ENCODE assay signal across 20 cellular contexts in the genomic region with DNA sequence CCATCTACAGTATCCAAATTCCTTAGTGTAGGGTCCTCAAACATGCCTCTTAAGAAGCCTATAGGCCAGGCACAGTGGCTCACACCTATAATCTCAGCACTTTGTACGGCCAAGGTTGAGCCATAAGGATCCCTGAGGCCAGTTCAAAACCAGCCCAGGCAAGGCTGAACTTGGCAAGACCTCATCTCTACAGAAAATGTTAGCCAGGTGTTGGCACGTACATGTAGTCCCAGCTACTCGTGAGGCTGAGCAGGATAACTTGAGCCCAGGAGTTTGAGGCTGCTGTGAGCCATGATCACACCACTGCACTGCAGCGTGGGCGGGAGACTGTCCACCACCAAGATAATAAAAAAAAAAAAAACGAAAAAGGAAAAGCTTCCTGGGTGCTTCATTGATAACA. TPM values are rescaled to one million over a fixed set of nuclear protein-coding genes. Genes with fewer than 3 reads are reported as not detected.
DNase-seq lines count a peak whose midpoint lies in the region; ATAC-seq, FAIRE-seq and TF ChIP-seq lines count a peak whose summit lies in the region.
"Had no signal": no experiment of that assay in that cellular context is flagged by ENCODE, and none has a peak within 500 bp of the region (broad histone marks: within the 10 kb centered on the region; RNA-seq: fewer than 3 reads in every experiment).

No MANE protein-coding gene starts in this region.

- H3K56ac ChIP-seq in H1 (replicated peaks; ENCODE audit: insufficient read length, low read depth, low read length), result no peak overlapping the region

- no peak overlapping the region for H4K5ac ChIP-seq in H1 (ENCODE audit: insufficient read length, low read depth, low read length)

- no peak overlapping the region for H2BK5ac ChIP-seq in H1 (ENCODE audit: low read depth, low read length)

- BruUV-seq in HepG2 (replicated peaks; lab: Mats Ljungman, UMichigan), result no TSS peak

- H2BK12ac ChIP-seq in H1 (ENCODE audit: low read depth, low read length), result no peak overlapping the region

- in situ Hi-C loops in HepG2 (cut with HindIII; ENCODE audit: extremely low pct_ligation_motif_present, low pct_unique_long_range_greater_than_20kb), result no loop called here

- FAIRE-seq in HepG2 (lab: Jason Lieb, UNC) (no peak), GM12892 (lab: Jason Lieb, UNC) (no peak), H1 (lab: Jason Lieb, UNC) (no peak)
- FAIRE-seq: G401.6, GM12891, H54 had no signal

- no peaks in the 10 kb centered on the region for H3K79me1 ChIP-seq in H1 (ENCODE audit: low read depth, low read length)

- CTCF ChIA-PET in HepG2 (lab: Yijun Ruan, JAX; ENCODE audit: low intra/inter-chr PET ratio, low total read pairs), result no interaction called here
- CTCF ChIA-PET in H1 (lab: Charles Lee; ENCODE audit: partially characterized antibody), result no interaction called here

- no peak overlapping the region for H4K8ac ChIP-seq in H1 (ENCODE audit: extremely low read depth, insufficient read depth, low read length)

- no peaks in the 10 kb centered on the region for H3K23me2 ChIP-seq in H1 (ENCODE audit: low read depth, low read length)

- H3K4me3 ChIP-seq in HepG2 (replicated peaks in 1 of 3; ENCODE audit: insufficient read depth in 1 of 3, low read depth in 2 of 3, low read length in 3 of 3), result no peak overlapping the region
- H3K4me3 ChIP-seq in right lobe of liver, result no peak overlapping the region
- no peak overlapping the region for H3K4me3 ChIP-seq in H1 (ENCODE audit: extremely low read depth in 1 of 4, insufficient read depth in 2 of 4, low read depth in 3 of 4, low read length in 4 of 4)
- H3K4me3 ChIP-seq: GM23248, HAP-1 had no signal

- no peak for TF ChIP-seq RAD21 in HepG2 (CRISPR knock-in tag; IDR thresholded peaks at IDR 0.05)
- no peak for TF ChIP-seq RAD21 in H1 (IDR thresholded peaks at IDR 0.05 in 1 of 2, conservative IDR thresholded peaks at IDR 0.05 in 1 of 2; ENCODE audit: low read depth in 2 of 2, low read length in 2 of 2)

- no peak for TF ChIP-seq EP300 in HepG2 (IDR thresholded peaks at IDR 0.05; ENCODE audit: low read depth in 2 of 2, low read length in 2 of 2)
- no peak for TF ChIP-seq EP300 in HepG2 (CRISPR knock-in tag; IDR thresholded peaks at IDR 0.05; ENCODE audit: borderline replicate concordance)
- TF ChIP-seq EP300 in H1 (IDR thresholded peaks at IDR 0.05; ENCODE audit: borderline replicate concordance in 1 of 2, low read depth in 2 of 2, low read length in 2 of 2), result no peak

- H3K4me2 ChIP-seq in HepG2 (ENCODE audit: low read depth, low read length), result no peak overlapping the region
- no peak overlapping the region for H3K4me2 ChIP-seq in H1 (ENCODE audit: insufficient read depth in 1 of 2, low read depth in 2 of 2, low read length in 2 of 2)

- 91% methylated on average over 6 of the region's 6 CpGs for WGBS in HepG2 (ENCODE audit: low lambda C conversion rate)
- WGBS in right lobe of liver (ENCODE audit: insufficient coverage, low coverage, low lambda C conversion rate, missing lambda C conversion rate), result 84% methylated on average over 6 of the region's 6 CpGs
- WGBS in H1 (ENCODE audit: extremely low coverage in 1 of 2, insufficient coverage in 1 of 2, insufficient read length in 1 of 2, insufficient replicate concordance in 2 of 2, low coverage in 1 of 2, low lambda C conversion rate in 2 of 2, missing lambda C conversion rate in 1 of 2), 2 experiments, result 95% methylated on average over 6 of the region's 6 CpGs; no CpG with 5 or more reads in 1 of the 2 experiments

- no peak overlapping the region for H2BK15ac ChIP-seq in H1 (ENCODE audit: low read length)

- H3K27me3 ChIP-seq in HepG2 (ENCODE audit: control insufficient read depth in 1 of 2, insufficient read depth in 2 of 2, low read length in 2 of 2) (no peaks in the 10 kb centered on the region), right lobe of liver (no peaks in the 10 kb centered on the region), H1 (replicated peaks in 1 of 4; ENCODE audit: control insufficient read depth in 3 of 4, extremely low read depth in 1 of 4, insufficient read depth in 3 of 4, low read length in 3 of 4) (no peaks in the 10 kb centered on the region)

- TF ChIP-seq CTCF in HepG2 (CRISPR knock-in tag; IDR thresholded peaks at IDR 0.05) (no peak), right lobe of liver (IDR thresholded peaks at IDR 0.05) (no peak), H1 (IDR thresholded peaks at IDR 0.05; ENCODE audit: control extremely low read depth in 1 of 3, insufficient read depth in 1 of 3, low read depth in 1 of 3, low read length in 3 of 3) (no peak)

- H3K18ac ChIP-seq in H1 (ENCODE audit: extremely low read depth, low read length), result no peak overlapping the region

- H3K4ac ChIP-seq in H1 (replicated peaks; ENCODE audit: insufficient read length, low read depth, low read length), result no peak overlapping the region

- no peak overlapping the region for H3K27ac ChIP-seq in HepG2 (ENCODE audit: extremely low read length, insufficient read depth, low read length)
- H3K27ac ChIP-seq in right lobe of liver, result no peak overlapping the region
- no peak overlapping the region for H3K27ac ChIP-seq in H1 (ENCODE audit: low read depth, low read length)
- H3K27ac ChIP-seq: GM23248 had no signal

- peak; percentile 47 for ATAC-seq in HepG2
- no peak for ATAC-seq in right lobe of liver
- no peak for ATAC-seq in HG02981 (IDR thresholded peaks at IDR 0.05; ENCODE audit: unreplicated experiment)
- ATAC-seq in GM21515 (IDR thresholded peaks at IDR 0.05; ENCODE audit: unreplicated experiment), result no peak

- no peak overlapping the region for H3K14ac ChIP-seq in H1 (ENCODE audit: insufficient read length)

- H3K36me3 ChIP-seq in HepG2 (replicated peaks in 1 of 2; ENCODE audit: control insufficient read depth in 1 of 2, insufficient read depth in 2 of 2, low read length in 2 of 2), result peaks cover 1 to 39% of the 10 kb centered on the region in 2 experiments; a peak in 3 of 5 replicates
- peaks cover 0 to 40% (median 12%) of the 10 kb centered on the region in 4 donors for H3K36me3 ChIP-seq in right lobe of liver
- peaks cover 10 to 35% (median 20%) of the 10 kb centered on the region in 4 experiments; a peak in 6 of 8 replicates for H3K36me3 ChIP-seq in H1 (ENCODE audit: control insufficient read depth in 2 of 4, insufficient read depth in 4 of 4, low read length in 3 of 4)

- no peak overlapping the region for H2BK20ac ChIP-seq in H1 (ENCODE audit: low read length)

- DNase-seq in HepG2 (ENCODE audit: low spot score), result no peak
- no peak for DNase-seq in right lobe of liver
- no peak for DNase-seq in GM12892 (ENCODE audit: insufficient read length)
- DNase-seq in UCSD-AML1 (lab: John Stamatoyannopoulos, UW; ENCODE audit: unreplicated experiment), result peak; percentile 3
- no peak for DNase-seq in H1 (ENCODE audit: low read depth in 1 of 2, low spot score in 2 of 2)
- DNase-seq in H4 (ENCODE audit: low spot score), result no peak
- DNase-seq: C1 segment of cervical spinal cord; Calu3; CD4-positive, alpha-beta memory T cell; COR-L47; DMS53; DMS79 treated with DMSO at 0.1 percent for 48 hours; GM23248; HFFc6 had no signal

- H2BK120ac ChIP-seq in H1 (replicated peaks; ENCODE audit: low read depth, low read length), result no peak overlapping the region

- H2AK5ac ChIP-seq in H1 (ENCODE audit: low read depth, low read length), result no peak overlapping the region

- H4K20me1 ChIP-seq in HepG2 (ENCODE audit: insufficient read depth, low read length), result no peaks in the 10 kb centered on the region; the same call in 1 of the 2 replicates
- no peaks in the 10 kb centered on the region for H4K20me1 ChIP-seq in H1 (replicated peaks in 1 of 2; ENCODE audit: control insufficient read depth in 1 of 2, insufficient read depth in 2 of 2, low read length in 2 of 2)

- POLR2A ChIA-PET in HepG2 (lab: Yijun Ruan, JAX), result no interaction called here
- POLR2A ChIA-PET in H1 (lab: Charles Lee; ENCODE audit: partially characterized antibody), result no interaction called here

- no peak overlapping the region for H3K9ac ChIP-seq in HepG2 (ENCODE audit: insufficient read depth, low read depth, low read length)
- no peak overlapping the region for H3K9ac ChIP-seq in H1 (replicated peaks in 1 of 4; ENCODE audit: extremely low read depth in 1 of 4, low read depth in 3 of 4, low read length in 3 of 4)
- H3K9ac ChIP-seq: GM23248 had no signal

- peaks cover 11% of the 10 kb centered on the region for H3K79me2 ChIP-seq in HepG2 (ENCODE audit: insufficient read depth, low read length)
- peaks cover 0 to 15% of the 10 kb centered on the region in 2 experiments; a peak in 2 of 4 replicates for H3K79me2 ChIP-seq in H1 (ENCODE audit: control insufficient read depth in 1 of 2, insufficient read depth in 2 of 2, low read length in 2 of 2)

- intact Hi-C loops in HepG2 (cut with micrococcal nuclease; ENCODE audit: unreplicated experiment), result loop anchor here (10.0 kb wide), 1 partner anchor 707 kb away; no protein-coding TSS in a partner anchor
- intact Hi-C loops in right lobe of liver (cut with DNase I), result no loop called here

- H4K91ac ChIP-seq in H1 (replicated peaks; ENCODE audit: insufficient read length, low read length), result no peak overlapping the region

- H2AFZ ChIP-seq in HepG2 (ENCODE audit: low read length) (no peak overlapping the region), H1 (ENCODE audit: low read length) (no peak overlapping the region)
- H2AFZ ChIP-seq: GM23248 had no signal

- H3K9me3 ChIP-seq in HepG2 (ENCODE audit: low read length) (no peaks in the 10 kb centered on the region), right lobe of liver (no peaks in the 10 kb centered on the region), H1 (ENCODE audit: insufficient read depth in 2 of 2, low read depth in 1 of 2, low read length in 1 of 2) (no peaks in the 10 kb centered on the region)
- H3K9me3 ChIP-seq: HAP-1 had no signal

- H3K23ac ChIP-seq in H1 (ENCODE audit: insufficient read length), result no peak overlapping the region

- no peak for TF ChIP-seq POLR2A in HepG2 (IDR thresholded peaks at IDR 0.05; ENCODE audit: insufficient read depth in 1 of 2, low read depth in 2 of 2, low read length in 2 of 2)
- no peak for TF ChIP-seq POLR2A in right lobe of liver (IDR thresholded peaks at IDR 0.05)
- TF ChIP-seq POLR2A in GM12892 (IDR thresholded peaks at IDR 0.05; ENCODE audit: low read depth, low read length), result peak; percentile 31; the same call in 1 of the 2 replicates
- TF ChIP-seq POLR2A in H1 (IDR thresholded peaks at IDR 0.05; ENCODE audit: control extremely low read depth in 1 of 2, low read depth in 2 of 2, low read length in 2 of 2), result no peak

- peaks cover 14% of the 10 kb centered on the region for H3K4me1 ChIP-seq in HepG2 (ENCODE audit: insufficient read depth, low read length)
- peaks cover 0 to 5% (median 2%) of the 10 kb centered on the region in 4 donors for H3K4me1 ChIP-seq in right lobe of liver
- no peaks in the 10 kb centered on the region for H3K4me1 ChIP-seq in H1 (replicated peaks in 1 of 4; ENCODE audit: control insufficient read depth in 3 of 4, insufficient read depth in 4 of 4, low read length in 3 of 4)

RNA-seq across cellular contexts. Expression of gene CCDC59, which starts 6.8 kb away (rescaled TPM):
- total RNA-seq in HepG2 (2016; rRNA removed; fragmentation: Illumina TruSeq; extraction: Trizol) (81.3 and 93.4 TPM in 2 replicates), right lobe of liver (10 to 100 TPM in 5 of 6 experiments, 1 to 10 TPM in 1; 9.1 to 22.9 (median 12.1) TPM)
- total RNA-seq in HepG2 (2016; cell fraction: cytosol; rRNA removed; fragmentation: Illumina TruSeq; extraction: Trizol; ENCODE audit: low read depth), result 37.4 and 37.5 TPM in 2 replicates
- total RNA-seq in HepG2 (2016; cell fraction: insoluble cytoplasmic fraction; rRNA removed; fragmentation: Illumina TruSeq; extraction: Trizol), result 78.2 and 98.1 TPM in 2 replicates
- total RNA-seq in HepG2 (2016; cell fraction: membrane; rRNA removed; fragmentation: Illumina TruSeq; extraction: Trizol), result 39.8 and 46.7 TPM in 2 replicates
- 70.4 and 76.6 TPM in 2 replicates for total RNA-seq in HepG2 (2016; cell fraction: nucleus; rRNA removed; fragmentation: Illumina TruSeq; extraction: Trizol)
- polyA plus RNA-seq in HepG2 (2011; rRNA removed) (10.8 and 16.1 TPM in 2 replicates), H1 (2011; rRNA removed) (8.6 and 11.6 TPM in 2 replicates)
- 11.2 and 13.4 TPM in 2 replicates for polyA plus RNA-seq in HepG2 (2011; cell fraction: cytosol; rRNA removed)
- polyA plus RNA-seq in HepG2 (2011; cell fraction: nucleus; rRNA removed), result 6.8 and 11.4 TPM in 2 replicates
- 32.1 and 40.0 TPM in 2 replicates for polyA plus RNA-seq in HepG2 (2012)
- 26.7 and 26.9 TPM in 2 replicates for polyA plus RNA-seq in HepG2 (2016; cell fraction: cytosol; fragmentation: Illumina TruSeq; extraction: Trizol; ENCODE audit: low read depth)
- polyA plus RNA-seq in HepG2 (2016; cell fraction: insoluble cytoplasmic fraction; fragmentation: Illumina TruSeq; extraction: Trizol; ENCODE audit: low read depth), result 96.1 and 98.2 TPM in 2 replicates
- polyA plus RNA-seq in HepG2 (2016; cell fraction: membrane; fragmentation: Illumina TruSeq; extraction: Trizol; ENCODE audit: low read depth), result 26.7 and 28.3 TPM in 2 replicates
- 63.8 and 68.1 TPM in 2 replicates for polyA plus RNA-seq in HepG2 (2016; cell fraction: nucleus; fragmentation: Illumina TruSeq; extraction: Trizol; ENCODE audit: insufficient read depth, low read depth)
- polyA minus RNA-seq in HepG2 (2011; rRNA and poly(A)+ RNA removed; ENCODE audit: low replicate concordance), result 2.4 and 2.5 TPM in 2 replicates
- polyA minus RNA-seq in HepG2 (2011; cell fraction: cytosol; rRNA and poly(A)+ RNA removed), result 12.2 and 16.4 TPM in 2 replicates
- polyA minus RNA-seq in HepG2 (2011; cell fraction: nucleus; rRNA and poly(A)+ RNA removed), result 61.3 and 75.0 TPM in 2 replicates
- polyA plus RNA-seq in GM12892 (2012; ENCODE audit: missing spikeins), result 71.8 TPM
- total RNA-seq in H1 (2021; fragmentation: NEBNext Ultra II Directional; extraction: Animal tissue kit (Norgen Biotek cat#: 25700)), result 54.0 and 59.1 TPM in 2 replicates
- 30.9 TPM for polyA plus RNA-seq in H1 (2011; cell fraction: cytosol; rRNA removed)
- 7.4 TPM for polyA plus RNA-seq in H1 (2011; cell fraction: nucleus; rRNA removed)
- polyA plus RNA-seq in H1 (2012, experiment 1 of 2), result 33.4 to 52.3 TPM (median 38.9 TPM) in 4 replicates
- 4.0 TPM for polyA plus RNA-seq in H1 (2012, experiment 2 of 2)
- 115 TPM for polyA plus RNA-seq in H1 (2013, experiment 1 of 2)
- 110 TPM for polyA plus RNA-seq in H1 (2013, experiment 2 of 2)
- polyA minus RNA-seq in H1 (2011; rRNA and poly(A)+ RNA removed), result 5.2 and 6.6 TPM in 2 replicates
- polyA minus RNA-seq in H1 (2011; cell fraction: cytosol; rRNA and poly(A)+ RNA removed), result 9.2 TPM
- 30.6 TPM for polyA minus RNA-seq in H1 (2011; cell fraction: nucleus; rRNA and poly(A)+ RNA removed)
- 71.8 and 86.4 TPM in 2 replicates for total RNA-seq in H4 (2014; rRNA removed; shearing (Covaris generic))

RNA-seq across cellular contexts. Expression of gene METTL25, which starts 6.9 kb away (rescaled TPM):
- total RNA-seq in HepG2 (2016; rRNA removed; fragmentation: Illumina TruSeq; extraction: Trizol), result 7.8 and 8.6 TPM in 2 replicates
- 38.3 and 44.9 TPM in 2 replicates for total RNA-seq in HepG2 (2016; cell fraction: cytosol; rRNA removed; fragmentation: Illumina TruSeq; extraction: Trizol; ENCODE audit: low read depth)
- 8.1 and 11.0 TPM in 2 replicates for total RNA-seq in HepG2 (2016; cell fraction: insoluble cytoplasmic fraction; rRNA removed; fragmentation: Illumina TruSeq; extraction: Trizol)
- 23.1 and 30.9 TPM in 2 replicates for total RNA-seq in HepG2 (2016; cell fraction: membrane; rRNA removed; fragmentation: Illumina TruSeq; extraction: Trizol)
- 13.3 and 13.7 TPM in 2 replicates for total RNA-seq in HepG2 (2016; cell fraction: nucleus; rRNA removed; fragmentation: Illumina TruSeq; extraction: Trizol)
- 2.2 and 2.9 TPM in 2 replicates for polyA plus RNA-seq in HepG2 (2011; rRNA removed)
- 0.96 and 1.5 TPM in 2 replicates for polyA plus RNA-seq in HepG2 (2011; cell fraction: cytosol; rRNA removed)
- polyA plus RNA-seq in HepG2 (2011; cell fraction: nucleus; rRNA removed), result 4.8 and 6.7 TPM in 2 replicates
- 2.5 and 3.1 TPM in 2 replicates for polyA plus RNA-seq in HepG2 (2012)
- 0.50 and 0.63 TPM in 2 replicates for polyA plus RNA-seq in HepG2 (2016; cell fraction: cytosol; fragmentation: Illumina TruSeq; extraction: Trizol; ENCODE audit: low read depth)
- polyA plus RNA-seq in HepG2 (2016; cell fraction: insoluble cytoplasmic fraction; fragmentation: Illumina TruSeq; extraction: Trizol; ENCODE audit: low read depth), result 5.7 and 5.8 TPM in 2 replicates
- 1.9 TPM in 2 replicates for polyA plus RNA-seq in HepG2 (2016; cell fraction: membrane; fragmentation: Illumina TruSeq; extraction: Trizol; ENCODE audit: low read depth)
- polyA plus RNA-seq in HepG2 (2016; cell fraction: nucleus; fragmentation: Illumina TruSeq; extraction: Trizol; ENCODE audit: insufficient read depth, low read depth), result 6.4 and 6.9 TPM in 2 replicates
- polyA minus RNA-seq in HepG2 (2011; rRNA and poly(A)+ RNA removed; ENCODE audit: low replicate concordance), result 5.5 and 9.2 TPM in 2 replicates
- polyA minus RNA-seq in HepG2 (2011; cell fraction: cytosol; rRNA and poly(A)+ RNA removed), result 3.9 and 8.4 TPM in 2 replicates
- polyA minus RNA-seq in HepG2 (2011; cell fraction: nucleus; rRNA and poly(A)+ RNA removed), result 23.4 and 26.4 TPM in 2 replicates
- total RNA-seq in right lobe of liver, result 1 to 10 TPM; 3.1 to 9.8 (median 5.4) TPM
- 4.5 TPM for polyA plus RNA-seq in GM12892 (2012; ENCODE audit: missing spikeins)
- 8.3 and 10.8 TPM in 2 replicates for total RNA-seq in H1 (2021; fragmentation: NEBNext Ultra II Directional; extraction: Animal tissue kit (Norgen Biotek cat#: 25700))
- 2.1 and 2.4 TPM in 2 replicates for polyA plus RNA-seq in H1 (2011; rRNA removed)
- 5.1 TPM for polyA plus RNA-seq in H1 (2011; cell fraction: cytosol; rRNA removed)
- 8.2 TPM for polyA plus RNA-seq in H1 (2011; cell fraction: nucleus; rRNA removed)
- 5.3 to 8.7 TPM (median 6.4 TPM) in 4 replicates for polyA plus RNA-seq in H1 (2012, experiment 1 of 2)
- polyA plus RNA-seq in H1 (2012, experiment 2 of 2), result 1.2 TPM
- 6.5 TPM for polyA plus RNA-seq in H1 (2013, experiment 1 of 2)
- 5.4 TPM for polyA plus RNA-seq in H1 (2013, experiment 2 of 2)
- 8.6 and 9.4 TPM in 2 replicates for polyA minus RNA-seq in H1 (2011; rRNA and poly(A)+ RNA removed)
- polyA minus RNA-seq in H1 (2011; cell fraction: cytosol; rRNA and poly(A)+ RNA removed), result 5.9 TPM
- polyA minus RNA-seq in H1 (2011; cell fraction: nucleus; rRNA and poly(A)+ RNA removed), result 22.9 TPM
- 5.4 and 5.6 TPM in 2 replicates for total RNA-seq in H4 (2014; rRNA removed; shearing (Covaris generic))

Comparison
In these comparisons a context has a peak if more than half of its experiments do, and no peak if none do; other contexts are left out.
1. Of the 41 proteins assayed by ChIP-seq in both HepG2 and H1: peak only in HepG2: none; only in H1: POLR2AphosphoS5; in both: none; in neither: 40.